Comparison of ENCODE assay signal across 29 cellular contexts in the genomic region with DNA sequence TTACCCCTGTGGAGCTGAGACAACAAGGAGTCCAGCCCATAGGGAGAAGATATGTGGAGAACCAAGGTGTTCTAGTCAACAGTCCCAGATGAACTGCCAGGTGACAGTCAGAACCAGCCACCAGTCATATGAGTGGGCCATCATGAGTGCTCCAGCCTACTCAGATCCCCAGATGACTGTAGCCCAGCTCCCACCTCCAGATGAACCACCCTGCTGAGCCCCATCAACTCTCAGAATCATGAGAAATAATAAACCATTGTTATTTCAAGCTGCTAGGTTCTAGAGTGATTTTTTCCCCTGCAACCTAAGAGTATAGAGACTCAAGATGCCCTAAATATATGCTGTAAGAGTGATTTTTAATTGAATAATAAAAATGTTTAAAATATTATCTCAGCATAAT.
"Had no signal": no experiment of that assay in that cellular context is flagged by ENCODE, and none has a peak within 500 bp of the region (broad histone marks: within the 10 kb centered on the region; RNA-seq: fewer than 3 reads in every experiment).

No MANE protein-coding gene starts in this region.

- H3K27ac ChIP-seq: colonic mucosa, coronary artery, dorsolateral prefrontal cortex, epithelial cell of prostate, esophagus muscularis mucosa, esophagus squamous epithelium, foreskin keratinocyte, gastrocnemius medialis, heart left ventricle, heart right ventricle had no signal

- H3K36me3 ChIP-seq: colonic mucosa, esophagus muscularis mucosa, esophagus squamous epithelium, gastrocnemius medialis, gastroesophageal sphincter, heart left ventricle, heart right ventricle had no signal

- H3K4me3 Mint-ChIP-seq: dendritic cell treated with granulocyte-macrophage colony-stimulating factor and Interleukin-4, amounts not matched to agents 40 ng/mL and 50 ng/mL, for 4 days; effector memory CD8-positive, alpha-beta T cell; endodermal cell had no signal

- H3K27me3 ChIP-seq: colonic mucosa, esophagus muscularis mucosa, esophagus squamous epithelium, foreskin keratinocyte, gastrocnemius medialis, gastroesophageal sphincter, heart left ventricle, heart right ventricle had no signal

- H3K9me3 Mint-ChIP-seq: dendritic cell treated with granulocyte-macrophage colony-stimulating factor and Interleukin-4, amounts not matched to agents 40 ng/mL and 50 ng/mL, for 4 days had no signal

- H3K27ac Mint-ChIP-seq: dendritic cell treated with granulocyte-macrophage colony-stimulating factor and Interleukin-4, amounts not matched to agents 40 ng/mL and 50 ng/mL, for 4 days; effector memory CD8-positive, alpha-beta T cell; endodermal cell had no signal

- H3K4me3 ChIP-seq: colonic mucosa, coronary artery, dorsolateral prefrontal cortex, esophagus muscularis mucosa, esophagus squamous epithelium, gastrocnemius medialis, gastroesophageal sphincter, heart left ventricle, heart right ventricle had no signal

- FAIRE-seq: colon, endometrium, endothelial cell of umbilical vein, frontal cortex had no signal

- H3K4me1 Mint-ChIP-seq: endodermal cell had no signal

- ATAC-seq: effector memory CD8-positive, alpha-beta T cell; esophagus mucosa; foreskin keratinocyte; gastrocnemius medialis; gastroesophageal sphincter; heart left ventricle; heart right ventricle had no signal

- H3K27me3 Mint-ChIP-seq: dendritic cell treated with granulocyte-macrophage colony-stimulating factor and Interleukin-4, amounts not matched to agents 40 ng/mL and 50 ng/mL, for 4 days; effector memory CD8-positive, alpha-beta T cell had no signal

- H3K9me3 ChIP-seq: colonic mucosa, gastrocnemius medialis had no signal

- DNase-seq: colonic mucosa; cortex of kidney; dermis blood vessel endothelial cell; dorsolateral prefrontal cortex; effector CD4-positive, alpha-beta T cell; effector CD8-positive, alpha-beta T cell; effector memory CD4-positive, alpha-beta T cell; effector memory CD8-positive, alpha-beta T cell; endodermal cell; erythroblast; esophagus squamous epithelium; foreskin fibroblast; foreskin keratinocyte; foreskin melanocyte; gastrocnemius medialis; glutamatergic neuron; head of caudate nucleus; heart left ventricle; heart right ventricle had no signal

- H3K4me1 ChIP-seq: colonic mucosa, esophagus squamous epithelium, foreskin keratinocyte, gastrocnemius medialis had no signal
